ENCODE assay signal across 11 cellular contexts in genomic region chr12:92493816-92494215, GRCh38.
DNase-seq lines count a peak whose midpoint lies in the region; ATAC-seq and TF ChIP-seq lines count a peak whose summit lies in the region.
"Had no signal": no experiment of that assay in that cellular context is flagged by ENCODE, and none has a peak within 500 bp of the region (broad histone marks: within the 10 kb centered on the region; RNA-seq: fewer than 3 reads in every experiment).

No MANE protein-coding gene starts in this region.

- H3K4me1 Mint-ChIP-seq in activated naive CD8-positive, alpha-beta T cell treated with anti-CD3 and anti-CD28 coated beads for 36 hours, result peaks cover 26% of the 10 kb centered on the region
- H3K4me1 Mint-ChIP-seq in mesothelial cell of epicardium, result no peaks in the 10 kb centered on the region

- ATAC-seq in GM18505 (IDR thresholded peaks at IDR 0.05; ENCODE audit: unreplicated experiment) (peak; percentile 60), GM21360 (IDR thresholded peaks at IDR 0.05; ENCODE audit: unreplicated experiment) (peak; percentile 57), HG03103 (IDR thresholded peaks at IDR 0.05; ENCODE audit: low read depth, unreplicated experiment) (peak; percentile 44)
- ATAC-seq: GM23338 had no signal

- no peak for DNase-seq in activated naive CD8-positive, alpha-beta T cell treated with anti-CD3 and anti-CD28 coated beads for 36 hours
- DNase-seq in KBM-7 (no peak), NCI-H2107 treated with DMSO at 0.1 percent for 48 hours (lab: John Stamatoyannopoulos, UW; ENCODE audit: unreplicated experiment) (no peak), mesothelial cell of epicardium (ENCODE audit: low spot score in 2 of 2, unreplicated experiment in 2 of 2) (no peak), OCI-M1 (lab: John Stamatoyannopoulos, UW) (no peak)
- DNase-seq: NCI-H146, occipital lobe had no signal

- H3K27me3 Mint-ChIP-seq in activated naive CD8-positive, alpha-beta T cell treated with anti-CD3 and anti-CD28 coated beads for 36 hours, result no peaks in the 10 kb centered on the region
- no peaks in the 10 kb centered on the region for H3K27me3 Mint-ChIP-seq in mesothelial cell of epicardium (ENCODE audit: low read depth)

- H3K4me3 Mint-ChIP-seq in activated naive CD8-positive, alpha-beta T cell treated with anti-CD3 and anti-CD28 coated beads for 36 hours, result no peak overlapping the region
- H3K4me3 Mint-ChIP-seq in mesothelial cell of epicardium, result no peak overlapping the region
- H3K4me3 Mint-ChIP-seq: GM23338 had no signal

- peaks cover 11% of the 10 kb centered on the region for H3K9me3 Mint-ChIP-seq in activated naive CD8-positive, alpha-beta T cell treated with anti-CD3 and anti-CD28 coated beads for 36 hours
- peaks cover 20% of the 10 kb centered on the region for H3K9me3 Mint-ChIP-seq in mesothelial cell of epicardium

- peaks cover 6% of the 10 kb centered on the region for H3K36me3 Mint-ChIP-seq in activated naive CD8-positive, alpha-beta T cell treated with anti-CD3 and anti-CD28 coated beads for 36 hours
- no peaks in the 10 kb centered on the region for H3K36me3 Mint-ChIP-seq in mesothelial cell of epicardium

- TF ChIP-seq CTCF in mesothelial cell of epicardium (IDR thresholded peaks at IDR 0.05; ENCODE audit: unreplicated experiment), result no peak

- in situ Hi-C loops in KBM-7 (cut with MboI; ENCODE audit: low pct_unique_long_range_greater_than_20kb, low sequenced_read_pairs), result no loop called here

- peak overlapping the region; percentile 49 for H3K27ac Mint-ChIP-seq in activated naive CD8-positive, alpha-beta T cell treated with anti-CD3 and anti-CD28 coated beads for 36 hours
- no peak overlapping the region for H3K27ac Mint-ChIP-seq in mesothelial cell of epicardium
- H3K27ac Mint-ChIP-seq: GM23338 had no signal

- no peak for TF ChIP-seq POLR2A in GM18505 (IDR thresholded peaks at IDR 0.05; ENCODE audit: borderline replicate concordance, extremely low read depth, insufficient read depth, insufficient read length)
